8 cellular contexts compared by ENCODE assay signal in genomic region chr22:21865041-21865440, GRCh38. TPM values are rescaled to one million over a fixed set of nuclear protein-coding genes. Genes with fewer than 3 reads are reported as not detected.
DNase-seq lines count a peak whose midpoint lies in the region; ATAC-seq and TF ChIP-seq lines count a peak whose summit lies in the region.

No MANE protein-coding gene starts in this region.

- peaks cover 7% of the 10 kb centered on the region for H3K27me3 Mint-ChIP-seq in GM23338 (ENCODE audit: insufficient read depth, low read depth, poor library complexity)
- H3K27me3 Mint-ChIP-seq in activated CD8-positive, alpha-beta T cell treated with anti-CD3 and anti-CD28 coated beads for 36 hours, result no peaks in the 10 kb centered on the region

- POLR2A ChIA-PET in AG04449 (lab: Yijun Ruan, JAX), result no interaction called here
- POLR2A ChIA-PET in activated CD8-positive, alpha-beta T cell treated with anti-CD3 and anti-CD28 coated beads for 36 hours (lab: Charles Lee), result interaction anchor here (0.7 to 1.1 kb wide), 2 partner anchors 101 to 818 kb away, joined by 4 to 5 read pairs; no protein-coding TSS in a partner anchor

- TF ChIP-seq CTCF in AG04449 (IDR thresholded peaks at IDR 0.05; ENCODE audit: insufficient read depth, low read length, missing control alignments), result no peak
- no peak for TF ChIP-seq CTCF in GM23338 (conservative IDR thresholded peaks at IDR 0.05; ENCODE audit: low read depth in 2 of 2)
- TF ChIP-seq CTCF in activated CD8-positive, alpha-beta T cell treated with anti-CD3 and anti-CD28 coated beads for 36 hours (IDR thresholded peaks at IDR 0.05), result no peak

- no peak overlapping the region for H2AFZ ChIP-seq in GM23338

- peaks cover 69% of the 10 kb centered on the region for H3K79me2 ChIP-seq in GM23338 (replicated peaks; ENCODE audit: insufficient read depth)

- 9% methylated on average over 3 of the region's 3 CpGs for WGBS in right cardiac atrium

- DNase-seq in AG04449 (ENCODE audit: low read depth, low spot score) (peak; percentile 53), GM23338 (ENCODE audit: low spot score) (no peak), right cardiac atrium (peak in 2 of 3 donors; percentile 50 to 70), GF-D8 (lab: John Stamatoyannopoulos, UW) (no peak)
- peak; percentile 60 for DNase-seq in activated CD8-positive, alpha-beta T cell treated with anti-CD3 and anti-CD28 coated beads for 36 hours
- peak; percentile 27 for DNase-seq in stimulated activated naive CD8-positive, alpha-beta T cell treated with anti-CD3 and anti-CD28 coated beads, Interleukin-15, Interleukin-2, amounts not matched to agents 100 U/mL and 50 U/mL, for 24 hours

- no peak overlapping the region for H3K27ac Mint-ChIP-seq in GM23338
- peak overlapping the region; percentile 26 for H3K27ac Mint-ChIP-seq in activated CD8-positive, alpha-beta T cell treated with anti-CD3 and anti-CD28 coated beads for 36 hours

- CTCF ChIA-PET in AG04449 (lab: Yijun Ruan, JAX), result interaction anchor here (0.7 to 1.5 kb wide), 2 partner anchors 9 to 73 kb away, joined by 3 to 6 read pairs; no protein-coding TSS in a partner anchor
- CTCF ChIA-PET in activated CD8-positive, alpha-beta T cell treated with anti-CD3 and anti-CD28 coated beads for 36 hours (lab: Charles Lee), result interaction anchor here (0.9 to 2.0 kb wide), 4 partner anchors 11 to 73 kb away, joined by 3 to 6 read pairs (median 4); no protein-coding TSS in a partner anchor

- peaks cover 53% of the 10 kb centered on the region for H3K4me1 Mint-ChIP-seq in GM23338
- peaks cover 58% of the 10 kb centered on the region for H3K4me1 Mint-ChIP-seq in activated CD8-positive, alpha-beta T cell treated with anti-CD3 and anti-CD28 coated beads for 36 hours (ENCODE audit: low read depth)

- H3K36me3 ChIP-seq in GM23338 (ENCODE audit: insufficient read depth), result no peaks in the 10 kb centered on the region

- peak overlapping the region; percentile 100 for H3K4me2 ChIP-seq in GM23338

- H3K9me3 ChIP-seq in right cardiac atrium (ENCODE audit: control insufficient read depth, low read length), result no peaks in the 10 kb centered on the region

- intact Hi-C loops in activated CD8-positive, alpha-beta T cell treated with anti-CD3 and anti-CD28 coated beads for 36 hours (cut with micrococcal nuclease), result loop anchor here (5.0 to 10.0 kb wide), 2 partner anchors 50 to 103 kb away; no protein-coding TSS in a partner anchor
- intact Hi-C loops in right cardiac atrium (cut with DNase I), result loop anchor here in 3 of 4 donors (10.0 kb wide), 3 partner anchors 50 to 90 kb away; no protein-coding TSS in a partner anchor

- H3K4me3 ChIP-seq in AG04449 (ENCODE audit: low read depth, low read length) (peak overlapping the region; percentile 26), GM23338 (peak overlapping the region; percentile 93), right cardiac atrium (ENCODE audit: low read length) (no peak overlapping the region)

- no peaks in the 10 kb centered on the region for H3K9me2 ChIP-seq in GM23338 (ENCODE audit: insufficient read depth)

- peaks cover 65% of the 10 kb centered on the region for H4K20me1 ChIP-seq in GM23338 (replicated peaks; ENCODE audit: insufficient read depth)

- peaks cover 3% of the 10 kb centered on the region; the same call in 2 of the 3 replicates for H3K9me3 Mint-ChIP-seq in GM23338
- H3K9me3 Mint-ChIP-seq in activated CD8-positive, alpha-beta T cell treated with anti-CD3 and anti-CD28 coated beads for 36 hours, result peaks cover 2% of the 10 kb centered on the region

- peak overlapping the region; percentile 53 for H3K4me3 Mint-ChIP-seq in GM23338
- peak overlapping the region; percentile 96 for H3K4me3 Mint-ChIP-seq in activated CD8-positive, alpha-beta T cell treated with anti-CD3 and anti-CD28 coated beads for 36 hours

- H3K27ac ChIP-seq in GM23338 (ENCODE audit: low read depth) (no peak overlapping the region), right cardiac atrium (ENCODE audit: low read length) (no peak overlapping the region)

- H3K4me1 ChIP-seq in GM23338 (ENCODE audit: insufficient read depth) (peaks cover 49% of the 10 kb centered on the region), right cardiac atrium (ENCODE audit: control insufficient read depth, insufficient read depth, low read length) (peaks cover 11% of the 10 kb centered on the region)

- no peaks in the 10 kb centered on the region; the same call in 1 of the 3 replicates for H3K36me3 Mint-ChIP-seq in GM23338 (ENCODE audit: low read depth)
- peaks cover 18% of the 10 kb centered on the region for H3K36me3 Mint-ChIP-seq in activated CD8-positive, alpha-beta T cell treated with anti-CD3 and anti-CD28 coated beads for 36 hours (ENCODE audit: low read depth)

- peaks cover 10% of the 10 kb centered on the region; the same call in 1 of the 2 replicates for H3F3A ChIP-seq in GM23338 (replicated peaks; ENCODE audit: low read depth)

- H3K27me3 ChIP-seq in GM23338 (ENCODE audit: insufficient read depth) (no peaks in the 10 kb centered on the region), right cardiac atrium (ENCODE audit: control insufficient read depth, insufficient read depth) (no peaks in the 10 kb centered on the region)

- ATAC-seq in GM23338, result no peak
- ATAC-seq in activated CD8-positive, alpha-beta T cell treated with anti-CD3 and anti-CD28 coated beads for 36 hours, result no peak
- no peak for ATAC-seq in right cardiac atrium
- no peak for ATAC-seq in stimulated activated naive CD8-positive, alpha-beta T cell treated with anti-CD3 and anti-CD28 coated beads, Interleukin-15, Interleukin-2, amounts not matched to agents 100 U/mL and 50 U/mL, for 24 hours
- no peak for ATAC-seq in HG02852 (IDR thresholded peaks at IDR 0.05; ENCODE audit: unreplicated experiment)
- ATAC-seq in GM21529 (IDR thresholded peaks at IDR 0.05; ENCODE audit: unreplicated experiment), result no peak

TF ChIP-seq in GM23338, 12 proteins besides CTCF, POLR2A, EP300 and RAD21:
- no peak for TF ChIP-seq EZH2 (IDR thresholded peaks at IDR 0.05; ENCODE audit: low read depth, unreplicated experiment)
- no peak for TF ChIP-seq EZH2phosphoT487 (IDR thresholded peaks at IDR 0.05; ENCODE audit: unreplicated experiment)
- no peak for TF ChIP-seq POLR2AphosphoS5 (IDR thresholded peaks at IDR 0.05; ENCODE audit: low read depth)
- TF ChIP-seq ZNF114 (CRISPR knock-in tag; IDR thresholded peaks at IDR 0.05), result no peak
- TF ChIP-seq, protein P1, sequence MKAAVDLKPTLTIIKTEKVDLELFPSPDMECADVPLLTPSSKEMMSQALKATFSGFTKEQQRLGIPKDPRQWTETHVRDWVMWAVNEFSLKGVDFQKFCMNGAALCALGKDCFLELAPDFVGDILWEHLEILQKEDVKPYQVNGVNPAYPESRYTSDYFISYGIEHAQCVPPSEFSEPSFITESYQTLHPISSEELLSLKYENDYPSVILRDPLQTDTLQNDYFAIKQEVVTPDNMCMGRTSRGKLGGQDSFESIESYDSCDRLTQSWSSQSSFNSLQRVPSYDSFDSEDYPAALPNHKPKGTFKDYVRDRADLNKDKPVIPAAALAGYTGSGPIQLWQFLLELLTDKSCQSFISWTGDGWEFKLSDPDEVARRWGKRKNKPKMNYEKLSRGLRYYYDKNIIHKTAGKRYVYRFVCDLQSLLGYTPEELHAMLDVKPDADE (IDR thresholded peaks at IDR 0.05), result no peak
- TF ChIP-seq STAT1 (IDR thresholded peaks at IDR 0.05; ENCODE audit: unreplicated experiment), result no peak
- no peak for TF ChIP-seq JUNB (IDR thresholded peaks at IDR 0.05; ENCODE audit: unreplicated experiment)
- no peak for TF ChIP-seq CREB1 (CRISPR knock-in tag; IDR thresholded peaks at IDR 0.05; ENCODE audit: low read depth)
- TF ChIP-seq ZNF331 (CRISPR knock-in tag; IDR thresholded peaks at IDR 0.05; ENCODE audit: low read depth), result no peak
- TF ChIP-seq, protein P2, sequence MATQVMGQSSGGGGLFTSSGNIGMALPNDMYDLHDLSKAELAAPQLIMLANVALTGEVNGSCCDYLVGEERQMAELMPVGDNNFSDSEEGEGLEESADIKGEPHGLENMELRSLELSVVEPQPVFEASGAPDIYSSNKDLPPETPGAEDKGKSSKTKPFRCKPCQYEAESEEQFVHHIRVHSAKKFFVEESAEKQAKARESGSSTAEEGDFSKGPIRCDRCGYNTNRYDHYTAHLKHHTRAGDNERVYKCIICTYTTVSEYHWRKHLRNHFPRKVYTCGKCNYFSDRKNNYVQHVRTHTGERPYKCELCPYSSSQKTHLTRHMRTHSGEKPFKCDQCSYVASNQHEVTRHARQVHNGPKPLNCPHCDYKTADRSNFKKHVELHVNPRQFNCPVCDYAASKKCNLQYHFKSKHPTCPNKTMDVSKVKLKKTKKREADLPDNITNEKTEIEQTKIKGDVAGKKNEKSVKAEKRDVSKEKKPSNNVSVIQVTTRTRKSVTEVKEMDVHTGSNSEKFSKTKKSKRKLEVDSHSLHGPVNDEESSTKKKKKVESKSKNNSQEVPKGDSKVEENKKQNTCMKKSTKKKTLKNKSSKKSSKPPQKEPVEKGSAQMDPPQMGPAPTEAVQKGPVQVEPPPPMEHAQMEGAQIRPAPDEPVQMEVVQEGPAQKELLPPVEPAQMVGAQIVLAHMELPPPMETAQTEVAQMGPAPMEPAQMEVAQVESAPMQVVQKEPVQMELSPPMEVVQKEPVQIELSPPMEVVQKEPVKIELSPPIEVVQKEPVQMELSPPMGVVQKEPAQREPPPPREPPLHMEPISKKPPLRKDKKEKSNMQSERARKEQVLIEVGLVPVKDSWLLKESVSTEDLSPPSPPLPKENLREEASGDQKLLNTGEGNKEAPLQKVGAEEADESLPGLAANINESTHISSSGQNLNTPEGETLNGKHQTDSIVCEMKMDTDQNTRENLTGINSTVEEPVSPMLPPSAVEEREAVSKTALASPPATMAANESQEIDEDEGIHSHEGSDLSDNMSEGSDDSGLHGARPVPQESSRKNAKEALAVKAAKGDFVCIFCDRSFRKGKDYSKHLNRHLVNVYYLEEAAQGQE (IDR thresholded peaks at IDR 0.05; ENCODE audit: unreplicated experiment), result no peak

RNA-seq across cellular contexts. Expression of gene MAPK1, which starts 2.4 kb away (rescaled TPM):
- total RNA-seq in GM23338 (2014; rRNA removed; shearing (Covaris generic)), result 56.0 and 77.5 TPM in 2 replicates
- polyA plus RNA-seq in GM23338 (2016; fragmentation: Nextera tagmentation; extraction: Ambion mirVana) (16.0 and 17.4 TPM in 2 replicates), right cardiac atrium (14.8 TPM)
- 10 to 100 TPM; 87.1 to 93.4 TPM for total RNA-seq in activated CD8-positive, alpha-beta T cell treated with anti-CD3 and anti-CD28 coated beads for 36 hours
- 100 to 1,000 TPM; 116 to 126 (median 123) TPM for total RNA-seq in right cardiac atrium

Comparison
In these comparisons a context has a peak if more than half of its experiments do, and no peak if none do; other contexts are left out.
1. DNase-seq: peak in AG04449 (single experiment), activated CD8-positive, alpha-beta T cell treated with anti-CD3 and anti-CD28 coated beads for 36 hours (single experiment), right cardiac atrium (2 of 3) and stimulated activated naive CD8-positive, alpha-beta T cell treated with anti-CD3 and anti-CD28 coated beads, Interleukin-15, Interleukin-2, amounts not matched to agents 100 U/mL and 50 U/mL, for 24 hours (single experiment); none in GM23338 (single experiment) and GF-D8 (single experiment).